Comparison of ENCODE assay signal across 13 cellular contexts in genomic region chr19:3283886-3284657, GRCh38. TPM values are rescaled to one million over a fixed set of nuclear protein-coding genes. Genes with fewer than 3 reads are reported as not detected.
DNase-seq lines count a peak whose midpoint lies in the region; ATAC-seq and TF ChIP-seq lines count a peak whose summit lies in the region.
"Had no signal": no experiment of that assay in that cellular context is flagged by ENCODE, and none has a peak within 500 bp of the region (broad histone marks: within the 10 kb centered on the region; RNA-seq: fewer than 3 reads in every experiment).

No MANE protein-coding gene starts in this region.

- H3K4me3 Mint-ChIP-seq in CD8-positive, alpha-beta T cell, result peak overlapping the region; percentile 47
- peak overlapping the region; percentile 51 to 80 (median 71) for H3K4me3 Mint-ChIP-seq in nephron
- H3K4me3 Mint-ChIP-seq in glutamatergic neuron (ENCODE audit: unreplicated experiment), result no peak overlapping the region

- peaks cover 5% of the 10 kb centered on the region for H3K27me3 Mint-ChIP-seq in CD8-positive, alpha-beta T cell (ENCODE audit: low read depth)
- peaks cover 37% of the 10 kb centered on the region for H3K27me3 Mint-ChIP-seq in nephron (ENCODE audit: low read depth)
- peaks cover 8% of the 10 kb centered on the region for H3K27me3 Mint-ChIP-seq in glutamatergic neuron (ENCODE audit: unreplicated experiment)

- no peak for TF ChIP-seq CTCF in CD8-positive, alpha-beta T cell (IDR thresholded peaks at IDR 0.05)
- no peak for TF ChIP-seq CTCF in nephron (IDR thresholded peaks at IDR 0.05; ENCODE audit: unreplicated experiment in 3 of 3)
- TF ChIP-seq CTCF in glutamatergic neuron (IDR thresholded peaks at IDR 0.05; ENCODE audit: partially characterized antibody, unreplicated experiment), result no peak

- peaks cover 15% of the 10 kb centered on the region for H3K4me1 ChIP-seq in CD8-positive, alpha-beta T cell (ENCODE audit: insufficient read depth, low read length)
- H3K4me1 ChIP-seq in HUES64 (ENCODE audit: insufficient read depth, low read length) (no peaks in the 10 kb centered on the region; the same call in 1 of the 2 replicates), ectodermal cell (ENCODE audit: control insufficient read depth, insufficient read depth, low read length) (peaks cover 4% of the 10 kb centered on the region)
- H3K4me1 ChIP-seq: BLaER1 treated with 17β-estradiol and CSF1 and Interleukin-3, amounts not matched to agents 10 nM and 100 nM had no signal

- H3K4me3 ChIP-seq in CD8-positive, alpha-beta T cell (ENCODE audit: low read depth, low read length), result peak overlapping the region; percentile 20
- peak overlapping the region; percentile 67 for H3K4me3 ChIP-seq in HUES64 (ENCODE audit: low read length)
- H3K4me3 ChIP-seq in ectodermal cell (ENCODE audit: insufficient read depth, low read depth, low read length), result peak overlapping the region; percentile 32
- H3K4me3 ChIP-seq: BLaER1 treated with 17β-estradiol and CSF1 and Interleukin-3, amounts not matched to agents 10 nM and 100 nM had no signal

- CTCF ChIA-PET in CD8-positive, alpha-beta T cell (lab: Charles Lee), result interaction anchor here (0.6 to 1.1 kb wide), 4 partner anchors 9 to 23 kb away, joined by 3 to 4 read pairs (median 3); no protein-coding TSS in a partner anchor

- no peaks in the 10 kb centered on the region for H3K27me3 ChIP-seq in CD8-positive, alpha-beta T cell (ENCODE audit: insufficient read depth, low read length)
- H3K27me3 ChIP-seq in HUES64 (ENCODE audit: insufficient read depth, low read length) (no peaks in the 10 kb centered on the region), ectodermal cell (ENCODE audit: control insufficient read depth, insufficient read depth, low read length, poor library complexity, severe bottlenecking) (peaks cover 7% of the 10 kb centered on the region)

- POLR2A ChIA-PET in CD8-positive, alpha-beta T cell (lab: Charles Lee), result interaction anchor here (1.5 kb wide), 1 partner anchor 8 kb away, joined by 5 read pairs; no protein-coding TSS in a partner anchor

- ATAC-seq in CD8-positive, alpha-beta T cell, result no peak
- ATAC-seq in HG02798 (IDR thresholded peaks at IDR 0.05; ENCODE audit: poor library complexity, unreplicated experiment) (no peak), HG03432 (IDR thresholded peaks at IDR 0.05; ENCODE audit: unreplicated experiment) (no peak)

- no peak overlapping the region for H3K27ac ChIP-seq in CD8-positive, alpha-beta T cell (ENCODE audit: low read depth, low read length)
- peak overlapping the region; percentile 27; the same call in 1 of the 2 replicates for H3K27ac ChIP-seq in HUES64 (ENCODE audit: low read depth, low read length)
- no peak overlapping the region for H3K27ac ChIP-seq in ectodermal cell (ENCODE audit: insufficient read depth, low read depth, low read length, poor library complexity, severe bottlenecking)
- H3K27ac ChIP-seq: BLaER1 treated with 17β-estradiol and CSF1 and Interleukin-3, amounts not matched to agents 10 nM and 100 nM had no signal

- peaks cover 13% of the 10 kb centered on the region for H3K4me1 Mint-ChIP-seq in CD8-positive, alpha-beta T cell (ENCODE audit: low read depth)
- H3K4me1 Mint-ChIP-seq in nephron (peaks cover 4% of the 10 kb centered on the region), glutamatergic neuron (ENCODE audit: low read depth, unreplicated experiment) (peaks cover 3% of the 10 kb centered on the region)

- H3K9ac ChIP-seq in HUES64 (ENCODE audit: low read depth, low read length), result peak overlapping the region; percentile 65
- H3K9ac ChIP-seq: BLaER1 treated with 17β-estradiol and CSF1 and Interleukin-3, amounts not matched to agents 10 nM and 100 nM had no signal

- intact Hi-C loops in CD8-positive, alpha-beta T cell (cut with DNase I, micrococcal nuclease), result loop anchor here in 1 of 2 experiments (2.0 kb wide), 1 partner anchor 289 kb away; the partner anchor contains the start of gene HMG20B

- no peaks in the 10 kb centered on the region for H3K9me3 ChIP-seq in CD8-positive, alpha-beta T cell (ENCODE audit: low read length)
- H3K9me3 ChIP-seq in HUES64 (ENCODE audit: insufficient read depth, low read depth, low read length) (no peaks in the 10 kb centered on the region), ectodermal cell (ENCODE audit: control insufficient read depth, low read length) (no peaks in the 10 kb centered on the region)

- no peaks in the 10 kb centered on the region for H3K9me3 Mint-ChIP-seq in CD8-positive, alpha-beta T cell
- H3K9me3 Mint-ChIP-seq in nephron (no peaks in the 10 kb centered on the region), glutamatergic neuron (ENCODE audit: unreplicated experiment) (peaks cover 5% of the 10 kb centered on the region)
- H3K9me3 Mint-ChIP-seq: activated naive CD4-positive, alpha-beta T cell treated with anti-CD3 and anti-CD28 coated beads, Interleukin-2, amount 50 U/mL, for 24 hours had no signal

- no peaks in the 10 kb centered on the region for H3K36me3 Mint-ChIP-seq in CD8-positive, alpha-beta T cell
- H3K36me3 Mint-ChIP-seq in nephron (ENCODE audit: low read depth) (no peaks in the 10 kb centered on the region), glutamatergic neuron (ENCODE audit: unreplicated experiment) (no peaks in the 10 kb centered on the region)
- H3K36me3 Mint-ChIP-seq: activated naive CD4-positive, alpha-beta T cell treated with anti-CD3 and anti-CD28 coated beads, Interleukin-2, amount 50 U/mL, for 24 hours had no signal

- H3K27ac Mint-ChIP-seq in CD8-positive, alpha-beta T cell, result no peak overlapping the region
- H3K27ac Mint-ChIP-seq in nephron (no peak overlapping the region), glutamatergic neuron (ENCODE audit: unreplicated experiment) (no peak overlapping the region)
- H3K27ac Mint-ChIP-seq: activated naive CD4-positive, alpha-beta T cell treated with anti-CD3 and anti-CD28 coated beads, Interleukin-2, amount 50 U/mL, for 24 hours had no signal

- no peaks in the 10 kb centered on the region for H3K36me3 ChIP-seq in CD8-positive, alpha-beta T cell (ENCODE audit: insufficient read depth, low read length)
- no peaks in the 10 kb centered on the region; the same call in 1 of the 2 replicates for H3K36me3 ChIP-seq in HUES64 (ENCODE audit: insufficient read depth, low read length)
- H3K36me3 ChIP-seq in ectodermal cell (ENCODE audit: control insufficient read depth, insufficient read depth, low read length), result no peaks in the 10 kb centered on the region
- H3K36me3 ChIP-seq: BLaER1 treated with 17β-estradiol and CSF1 and Interleukin-3, amounts not matched to agents 10 nM and 100 nM had no signal

- DNase-seq in CD8-positive, alpha-beta T cell, result no peak
- no peak for DNase-seq in glutamatergic neuron
- no peak for DNase-seq in NCI-H1930 (lab: John Stamatoyannopoulos, UW)
- DNase-seq: Karpas-422, NCI-H1694 had no signal

- 84% methylated on average over 17 of the region's 17 CpGs for WGBS in HUES64
- 83 to 86% methylated on average over 17 of the region's 17 CpGs for WGBS in ectodermal cell, 2 experiments

RNA-seq across cellular contexts. Expression of gene CELF5, which starts 59.6 kb away (rescaled TPM):
- under 1 TPM in 1 of 2 experiments, not detected in 1; 0.84 TPM for total RNA-seq in CD8-positive, alpha-beta T cell
- polyA plus RNA-seq in HUES64 (2013, experiment 1 of 2), result 3.3 TPM
- 4.9 TPM for polyA plus RNA-seq in HUES64 (2013, experiment 2 of 2)
- 15.4 TPM for polyA plus RNA-seq in ectodermal cell (2013, experiment 1 of 4)
- polyA plus RNA-seq in ectodermal cell (2013, experiment 2 of 4), result 16.1 TPM
- polyA plus RNA-seq in ectodermal cell (2013, experiment 3 of 4), result 13.9 TPM
- polyA plus RNA-seq in ectodermal cell (2013, experiment 4 of 4), result 13.3 TPM
- 12.5 TPM for total RNA-seq in glutamatergic neuron (ENCODE audit: unreplicated experiment)
- total RNA-seq: subcutaneous adipose tissue had no signal
